Comparison of ENCODE assay signal across 1 cellular context in genomic region chr10:17375936-17376584, GRCh38.
TF ChIP-seq lines count a peak whose summit lies in the region.

No MANE protein-coding gene starts in this region.

TF ChIP-seq in K562, 482 proteins besides CTCF, POLR2A, EP300 and RAD21 (continued from another document):
- TF ChIP-seq CTCFL (IDR thresholded peaks at IDR 0.05; ENCODE audit: borderline replicate concordance, insufficient read depth, low read depth, low read length, poor library complexity, severe bottlenecking) = peak; percentile 77
- no peak for TF ChIP-seq ZC3H11A (IDR thresholded peaks at IDR 0.05; ENCODE audit: low read depth, low read length)
- no peak for TF ChIP-seq BACH1 (tag; IDR thresholded peaks at IDR 0.05)
- TF ChIP-seq ZNF77 (CRISPR knock-in tag; IDR thresholded peaks at IDR 0.05) = no peak
- TF ChIP-seq NEUROD1 (IDR thresholded peaks at IDR 0.05; ENCODE audit: borderline replicate concordance, low read depth, low read length, partially characterized antibody) = no peak
- no peak for TF ChIP-seq ZNF212 (CRISPR knock-in tag; IDR thresholded peaks at IDR 0.05)
- TF ChIP-seq ZBTB11 (CRISPR knock-in tag; IDR thresholded peaks at IDR 0.05) = no peak
